ENCODE assay signal across 2 cellular contexts in the genomic region with DNA sequence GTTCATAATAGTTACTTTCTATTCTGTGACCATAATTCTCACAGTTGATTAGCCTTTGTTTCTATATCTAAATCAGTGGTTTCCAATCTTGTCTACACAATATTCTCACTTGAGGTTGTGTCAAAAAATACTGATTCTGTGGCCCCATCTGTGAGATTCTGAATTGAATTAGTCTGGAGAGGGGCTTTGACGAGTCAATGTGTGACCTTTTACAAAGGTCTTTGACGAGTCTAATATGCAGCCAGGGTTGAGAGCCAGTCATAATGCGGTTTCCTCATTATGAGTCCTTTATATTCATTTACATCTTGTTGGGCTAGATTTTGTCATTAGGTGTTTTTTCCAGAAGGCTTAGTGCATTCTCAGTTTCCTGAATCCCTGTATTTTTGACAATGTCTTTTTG.
TF ChIP-seq lines count a peak whose summit lies in the region.

No MANE protein-coding gene starts in this region.

TF ChIP-seq in A549, 52 proteins besides CTCF, POLR2A, EP300 and RAD21 (continued from another document):
- TF ChIP-seq, protein P1, sequence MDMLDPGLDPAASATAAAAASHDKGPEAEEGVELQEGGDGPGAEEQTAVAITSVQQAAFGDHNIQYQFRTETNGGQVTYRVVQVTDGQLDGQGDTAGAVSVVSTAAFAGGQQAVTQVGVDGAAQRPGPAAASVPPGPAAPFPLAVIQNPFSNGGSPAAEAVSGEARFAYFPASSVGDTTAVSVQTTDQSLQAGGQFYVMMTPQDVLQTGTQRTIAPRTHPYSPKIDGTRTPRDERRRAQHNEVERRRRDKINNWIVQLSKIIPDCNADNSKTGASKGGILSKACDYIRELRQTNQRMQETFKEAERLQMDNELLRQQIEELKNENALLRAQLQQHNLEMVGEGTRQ (IDR thresholded peaks at IDR 0.05), result no peak
- no peak for TF ChIP-seq CBX2 (IDR thresholded peaks at IDR 0.05; ENCODE audit: borderline replicate concordance, low read depth)
- TF ChIP-seq CHD2 (IDR thresholded peaks at IDR 0.05; ENCODE audit: low read length, partially characterized antibody), result no peak
- TF ChIP-seq HDAC2 (IDR thresholded peaks at IDR 0.05), result no peak
- TF ChIP-seq, protein P2, sequence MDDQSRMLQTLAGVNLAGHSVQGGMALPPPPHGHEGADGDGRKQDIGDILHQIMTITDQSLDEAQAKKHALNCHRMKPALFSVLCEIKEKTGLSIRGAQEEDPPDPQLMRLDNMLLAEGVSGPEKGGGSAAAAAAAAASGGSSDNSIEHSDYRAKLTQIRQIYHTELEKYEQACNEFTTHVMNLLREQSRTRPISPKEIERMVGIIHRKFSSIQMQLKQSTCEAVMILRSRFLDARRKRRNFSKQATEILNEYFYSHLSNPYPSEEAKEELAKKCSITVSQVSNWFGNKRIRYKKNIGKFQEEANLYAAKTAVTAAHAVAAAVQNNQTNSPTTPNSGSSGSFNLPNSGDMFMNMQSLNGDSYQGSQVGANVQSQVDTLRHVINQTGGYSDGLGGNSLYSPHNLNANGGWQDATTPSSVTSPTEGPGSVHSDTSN (IDR thresholded peaks at IDR 0.05), result no peak
- no peak for TF ChIP-seq GATA3 (IDR thresholded peaks at IDR 0.05; ENCODE audit: borderline replicate concordance)
- TF ChIP-seq FOXS1 (CRISPR knock-in tag; IDR thresholded peaks at IDR 0.05), result no peak
- TF ChIP-seq EHMT2 (IDR thresholded peaks at IDR 0.05; ENCODE audit: low read depth), result no peak
- no peak for TF ChIP-seq ZC3H11A (IDR thresholded peaks at IDR 0.05)
- TF ChIP-seq, protein P3, sequence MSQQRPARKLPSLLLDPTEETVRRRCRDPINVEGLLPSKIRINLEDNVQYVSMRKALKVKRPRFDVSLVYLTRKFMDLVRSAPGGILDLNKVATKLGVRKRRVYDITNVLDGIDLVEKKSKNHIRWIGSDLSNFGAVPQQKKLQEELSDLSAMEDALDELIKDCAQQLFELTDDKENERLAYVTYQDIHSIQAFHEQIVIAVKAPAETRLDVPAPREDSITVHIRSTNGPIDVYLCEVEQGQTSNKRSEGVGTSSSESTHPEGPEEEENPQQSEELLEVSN (IDR thresholded peaks at IDR 0.05; ENCODE audit: borderline replicate concordance, low read depth), result no peak
- TF ChIP-seq HOXA7 (CRISPR knock-in tag; IDR thresholded peaks at IDR 0.05), result no peak
- TF ChIP-seq RNF2 (IDR thresholded peaks at IDR 0.05; ENCODE audit: borderline replicate concordance, low read depth), result no peak
- TF ChIP-seq PHF8 (IDR thresholded peaks at IDR 0.05; ENCODE audit: borderline replicate concordance, low read depth), result no peak
- no peak for TF ChIP-seq POLR2AphosphoS2 (conservative IDR thresholded peaks at IDR 0.05; ENCODE audit: low read length)

TF ChIP-seq in GM12878, 131 proteins besides CTCF, POLR2A, EP300 and RAD21 (continued from another document):
- TF ChIP-seq, protein P4, sequence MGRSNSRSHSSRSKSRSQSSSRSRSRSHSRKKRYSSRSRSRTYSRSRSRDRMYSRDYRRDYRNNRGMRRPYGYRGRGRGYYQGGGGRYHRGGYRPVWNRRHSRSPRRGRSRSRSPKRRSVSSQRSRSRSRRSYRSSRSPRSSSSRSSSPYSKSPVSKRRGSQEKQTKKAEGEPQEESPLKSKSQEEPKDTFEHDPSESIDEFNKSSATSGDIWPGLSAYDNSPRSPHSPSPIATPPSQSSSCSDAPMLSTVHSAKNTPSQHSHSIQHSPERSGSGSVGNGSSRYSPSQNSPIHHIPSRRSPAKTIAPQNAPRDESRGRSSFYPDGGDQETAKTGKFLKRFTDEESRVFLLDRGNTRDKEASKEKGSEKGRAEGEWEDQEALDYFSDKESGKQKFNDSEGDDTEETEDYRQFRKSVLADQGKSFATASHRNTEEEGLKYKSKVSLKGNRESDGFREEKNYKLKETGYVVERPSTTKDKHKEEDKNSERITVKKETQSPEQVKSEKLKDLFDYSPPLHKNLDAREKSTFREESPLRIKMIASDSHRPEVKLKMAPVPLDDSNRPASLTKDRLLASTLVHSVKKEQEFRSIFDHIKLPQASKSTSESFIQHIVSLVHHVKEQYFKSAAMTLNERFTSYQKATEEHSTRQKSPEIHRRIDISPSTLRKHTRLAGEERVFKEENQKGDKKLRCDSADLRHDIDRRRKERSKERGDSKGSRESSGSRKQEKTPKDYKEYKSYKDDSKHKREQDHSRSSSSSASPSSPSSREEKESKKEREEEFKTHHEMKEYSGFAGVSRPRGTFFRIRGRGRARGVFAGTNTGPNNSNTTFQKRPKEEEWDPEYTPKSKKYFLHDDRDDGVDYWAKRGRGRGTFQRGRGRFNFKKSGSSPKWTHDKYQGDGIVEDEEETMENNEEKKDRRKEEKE (IDR thresholded peaks at IDR 0.05), result no peak
- TF ChIP-seq JUNB (IDR thresholded peaks at IDR 0.05) (no peak), CHD2 (IDR thresholded peaks at IDR 0.05; ENCODE audit: borderline replicate concordance, low read depth, low read length) (no peak), MTA2 (IDR thresholded peaks at IDR 0.05; ENCODE audit: low read depth) (peak; percentile 57; the same call in 1 of the 2 replicates), IKZF1 (conservative IDR thresholded peaks at IDR 0.05) (no peak)
